In genomic region chr16:89476379-89476778, GRCh38 we compare ENCODE assay signal across 1 cellular context.
TF ChIP-seq lines count a peak whose summit lies in the region.

No MANE protein-coding gene starts in this region.

TF ChIP-seq in K562, 482 proteins besides CTCF, POLR2A, EP300 and RAD21:
- TF ChIP-seq ZNF407 (IDR thresholded peaks at IDR 0.05; ENCODE audit: low read depth), result no peak
- no peak for TF ChIP-seq TAF15 (IDR thresholded peaks at IDR 0.05; ENCODE audit: low read depth, low read length)
- no peak for TF ChIP-seq LARP7 (IDR thresholded peaks at IDR 0.05)
- no peak for TF ChIP-seq NFIC (IDR thresholded peaks at IDR 0.05)
- TF ChIP-seq MIER1 (IDR thresholded peaks at IDR 0.05; ENCODE audit: low read depth), result no peak
- no peak for TF ChIP-seq TRIM25 (IDR thresholded peaks at IDR 0.05; ENCODE audit: borderline replicate concordance)
- no peak for TF ChIP-seq ZFP91 (CRISPR knock-in tag; IDR thresholded peaks at IDR 0.05)
- no peak for TF ChIP-seq ZNF77 (CRISPR knock-in tag; IDR thresholded peaks at IDR 0.05)
- no peak for TF ChIP-seq PHF8 (IDR thresholded peaks at IDR 0.05; ENCODE audit: borderline replicate concordance, low read length)
- no peak for TF ChIP-seq HSF4 (CRISPR knock-in tag; IDR thresholded peaks at IDR 0.05; ENCODE audit: borderline replicate concordance)
- no peak for TF ChIP-seq RBM17 (IDR thresholded peaks at IDR 0.05; ENCODE audit: borderline replicate concordance, low read depth, low read length)
- no peak for TF ChIP-seq ZFP30 (CRISPR knock-in tag; IDR thresholded peaks at IDR 0.05; ENCODE audit: borderline replicate concordance)
- TF ChIP-seq ZNF695 (CRISPR knock-in tag; IDR thresholded peaks at IDR 0.05), result no peak
- TF ChIP-seq THAP7 (CRISPR knock-in tag; IDR thresholded peaks at IDR 0.05), result no peak
- no peak for TF ChIP-seq DIDO1 (tag; IDR thresholded peaks at IDR 0.05; ENCODE audit: low read depth)
- no peak for TF ChIP-seq ZNF778 (CRISPR knock-in tag; IDR thresholded peaks at IDR 0.05)
- no peak for TF ChIP-seq ZKSCAN1 (IDR thresholded peaks at IDR 0.05; ENCODE audit: low read depth, low read length)
